2 cellular contexts compared by ENCODE assay signal in genomic region chr17:59432657-59433056, GRCh38.
TF ChIP-seq lines count a peak whose summit lies in the region.

No MANE protein-coding gene starts in this region.

TF ChIP-seq in HepG2, 621 proteins besides CTCF, POLR2A, EP300 and RAD21:
- no peak for TF ChIP-seq PTBP1 (IDR thresholded peaks at IDR 0.05; ENCODE audit: low read depth, low read length, poor library complexity, severe bottlenecking)
- TF ChIP-seq ZNF772 (CRISPR knock-in tag; IDR thresholded peaks at IDR 0.05), result no peak
- peak; percentile 98 for TF ChIP-seq ZNF382 (CRISPR knock-in tag; IDR thresholded peaks at IDR 0.05; ENCODE audit: borderline replicate concordance)
- no peak for TF ChIP-seq TRIM24 (CRISPR knock-in tag; IDR thresholded peaks at IDR 0.05)
- TF ChIP-seq ZNF883 (CRISPR knock-in tag; IDR thresholded peaks at IDR 0.05; ENCODE audit: not compliant biosample characterization), result no peak
TF ChIP-seq in HepG2: peak in this region for 1.

TF ChIP-seq in SK-N-SH, 30 proteins besides CTCF, POLR2A, EP300 and RAD21:
- TF ChIP-seq NFIC (IDR thresholded peaks at IDR 0.05; ENCODE audit: borderline replicate concordance), result no peak
- TF ChIP-seq CHD2 (IDR thresholded peaks at IDR 0.05; ENCODE audit: low read length, partially characterized antibody), result no peak
- TF ChIP-seq JUND (IDR thresholded peaks at IDR 0.05), result no peak
- TF ChIP-seq REST (IDR thresholded peaks at IDR 0.05; ENCODE audit: low read depth, low read length), result no peak
- TF ChIP-seq TCF12 (IDR thresholded peaks at IDR 0.05), result no peak
- no peak for TF ChIP-seq SIN3A (IDR thresholded peaks at IDR 0.05; ENCODE audit: borderline replicate concordance, low read depth, low read length)
- no peak for TF ChIP-seq TAF1 (IDR thresholded peaks at IDR 0.05; ENCODE audit: borderline replicate concordance, low read depth, low read length)
